ENCODE assay signal across 28 cellular contexts in genomic region chr2:165609672-165610071, GRCh38.
"Had no signal": no experiment of that assay in that cellular context is flagged by ENCODE, and none has a peak within 500 bp of the region (broad histone marks: within the 10 kb centered on the region; RNA-seq: fewer than 3 reads in every experiment).

No MANE protein-coding gene starts in this region.

- H3K4me1 Mint-ChIP-seq: activated naive CD4-positive, alpha-beta T cell treated with anti-CD3 and anti-CD28 coated beads, Interleukin-2, amount 50 U/mL, for 24 hours had no signal

- H3K4me3 ChIP-seq: gastroesophageal sphincter, hepatocyte, left ventricle myocardium inferior, lung, mucosa of descending colon, pancreas, prostate gland, stomach, thyroid gland, upper lobe of left lung had no signal

- H3K9me3 Mint-ChIP-seq: activated naive CD4-positive, alpha-beta T cell treated with anti-CD3 and anti-CD28 coated beads, Interleukin-2, amount 50 U/mL, for 24 hours; activated naive CD8-positive, alpha-beta T cell treated with anti-CD3 and anti-CD28 coated beads, Interleukin-2, amount 50 U/mL, for 24 hours; natural killer cell treated with Interleukin-12 subunit alpha and Interleukin-12 subunit beta and Interleukin-15 and Interleukin-18, amount 100 ng/mL, for 72 hours; stimulated activated naive B cell treated with anti-CD40 and anti-IgM and Interleukin-4, amounts not matched to agents 10 μg/mL and 1 μg/mL and 100 μg/mL, for 72 hours had no signal

- H3K4me1 ChIP-seq: gastroesophageal sphincter, left ventricle myocardium inferior, pancreas, prostate gland, thyroid gland had no signal

- H3K4me2 ChIP-seq: hepatocyte had no signal

- H3K36me3 Mint-ChIP-seq: activated naive CD4-positive, alpha-beta T cell treated with anti-CD3 and anti-CD28 coated beads, Interleukin-2, amount 50 U/mL, for 24 hours; natural killer cell treated with Interleukin-12 subunit alpha and Interleukin-12 subunit beta and Interleukin-15 and Interleukin-18, amount 100 ng/mL, for 72 hours; stimulated activated naive B cell treated with anti-CD40 and anti-IgM and Interleukin-4, amounts not matched to agents 10 μg/mL and 1 μg/mL and 100 μg/mL, for 72 hours had no signal

- H3K9me3 ChIP-seq: gastroesophageal sphincter, left ventricle myocardium inferior, mucosa of descending colon, pancreas, prostate gland, stomach, thyroid gland, upper lobe of left lung had no signal

- H3K27me3 ChIP-seq: gastroesophageal sphincter, hepatocyte, pancreas, stomach, thyroid gland, upper lobe of left lung had no signal

- H3K79me2 ChIP-seq: hepatocyte had no signal

- H3K27ac ChIP-seq: gastroesophageal sphincter, hepatocyte, left ventricle myocardium inferior, pancreas, prostate gland, stomach, thyroid gland, upper lobe of left lung, WERI-Rb-1 had no signal

- DNase-seq: activated CD4-positive, alpha-beta T cell treated with anti-CD3 and anti-CD28 coated beads for 48 hours; activated CD4-positive, alpha-beta T cell treated with anti-CD3 and anti-CD28 coated beads, Interleukin-2, amount 50 U/mL, for 48 hours; activated CD8-positive, alpha-beta memory T cell treated with anti-CD3 and anti-CD28 coated beads for 24 hours; activated gamma-delta T cell treated with Interleukin-2 at 50 U/mL for 16 hours; activated naive CD8-positive, alpha-beta T cell treated with anti-CD3 and anti-CD28 coated beads, Interleukin-2, amount 50 U/mL, for 24 hours; amygdala; central memory CD4-positive, alpha-beta T cell; islet precursor cell; left ventricle myocardium inferior; mesendoderm; mucosa of descending colon; pancreas; stimulated activated CD4-positive, alpha-beta T cell treated with anti-CD3 and anti-CD28 coated beads, Interleukin-15, amount 100 ng/mL, for 24 hours; stimulated activated CD4-positive, alpha-beta T cell treated with anti-CD3 and anti-CD28 coated beads, Interleukin-2, amount 100 ng/mL, for 24 hours; stimulated activated naive B cell treated with anti-CD40 and anti-IgM and Interleukin-4, amounts not matched to agents 10 μg/mL and 1 μg/mL and 100 μg/mL, for 72 hours; stomach; T-helper 17 cell; T1000; thyroid gland; upper lobe of left lung; WERI-Rb-1 had no signal

- H3K27me3 Mint-ChIP-seq: activated naive CD4-positive, alpha-beta T cell treated with anti-CD3 and anti-CD28 coated beads, Interleukin-2, amount 50 U/mL, for 24 hours; activated naive CD8-positive, alpha-beta T cell treated with anti-CD3 and anti-CD28 coated beads, Interleukin-2, amount 50 U/mL, for 24 hours had no signal

- H3K27ac Mint-ChIP-seq: activated naive CD4-positive, alpha-beta T cell treated with anti-CD3 and anti-CD28 coated beads, Interleukin-2, amount 50 U/mL, for 24 hours; activated naive CD8-positive, alpha-beta T cell treated with anti-CD3 and anti-CD28 coated beads, Interleukin-2, amount 50 U/mL, for 24 hours; natural killer cell treated with Interleukin-12 subunit alpha and Interleukin-12 subunit beta and Interleukin-15 and Interleukin-18, amount 100 ng/mL, for 72 hours; stimulated activated naive B cell treated with anti-CD40 and anti-IgM and Interleukin-4, amounts not matched to agents 10 μg/mL and 1 μg/mL and 100 μg/mL, for 72 hours; T-helper 17 cell had no signal

- ATAC-seq: activated CD4-positive, CD25-positive, alpha-beta regulatory T cell treated with anti-CD3 and anti-CD28 coated beads, Interleukin-2, amount 50 U/mL, for 24 hours; activated naive CD8-positive, alpha-beta T cell treated with anti-CD3 and anti-CD28 coated beads, Interleukin-2, amount 50 U/mL, for 24 hours; gastroesophageal sphincter; mucosa of descending colon; natural killer cell treated with Interleukin-12 subunit alpha and Interleukin-12 subunit beta and Interleukin-15 and Interleukin-18, amount 100 ng/mL, for 72 hours; pancreas; stimulated activated naive B cell treated with anti-CD40 and anti-IgM and Interleukin-4, amounts not matched to agents 10 μg/mL and 1 μg/mL and 100 μg/mL, for 72 hours; T-helper 17 cell had no signal

- H3K4me3 Mint-ChIP-seq: activated naive CD4-positive, alpha-beta T cell treated with anti-CD3 and anti-CD28 coated beads, Interleukin-2, amount 50 U/mL, for 24 hours; activated naive CD8-positive, alpha-beta T cell treated with anti-CD3 and anti-CD28 coated beads, Interleukin-2, amount 50 U/mL, for 24 hours; natural killer cell treated with Interleukin-12 subunit alpha and Interleukin-12 subunit beta and Interleukin-15 and Interleukin-18, amount 100 ng/mL, for 72 hours; stimulated activated naive B cell treated with anti-CD40 and anti-IgM and Interleukin-4, amounts not matched to agents 10 μg/mL and 1 μg/mL and 100 μg/mL, for 72 hours; T-helper 17 cell had no signal

- H2AFZ ChIP-seq: hepatocyte had no signal

- H3K36me3 ChIP-seq: gastroesophageal sphincter, left ventricle myocardium inferior, pancreas, prostate gland, stomach, thyroid gland, upper lobe of left lung, WERI-Rb-1 had no signal

- FAIRE-seq: pancreas had no signal
